In genomic region chr16:81838794-81839193, GRCh38 we compare ENCODE assay signal across 1 cellular context.
TF ChIP-seq lines count a peak whose summit lies in the region.

No MANE protein-coding gene starts in this region.

TF ChIP-seq in HCT116, 20 proteins besides CTCF, POLR2A, EP300 and RAD21 (continued from another document):
- TF ChIP-seq, protein P1, sequence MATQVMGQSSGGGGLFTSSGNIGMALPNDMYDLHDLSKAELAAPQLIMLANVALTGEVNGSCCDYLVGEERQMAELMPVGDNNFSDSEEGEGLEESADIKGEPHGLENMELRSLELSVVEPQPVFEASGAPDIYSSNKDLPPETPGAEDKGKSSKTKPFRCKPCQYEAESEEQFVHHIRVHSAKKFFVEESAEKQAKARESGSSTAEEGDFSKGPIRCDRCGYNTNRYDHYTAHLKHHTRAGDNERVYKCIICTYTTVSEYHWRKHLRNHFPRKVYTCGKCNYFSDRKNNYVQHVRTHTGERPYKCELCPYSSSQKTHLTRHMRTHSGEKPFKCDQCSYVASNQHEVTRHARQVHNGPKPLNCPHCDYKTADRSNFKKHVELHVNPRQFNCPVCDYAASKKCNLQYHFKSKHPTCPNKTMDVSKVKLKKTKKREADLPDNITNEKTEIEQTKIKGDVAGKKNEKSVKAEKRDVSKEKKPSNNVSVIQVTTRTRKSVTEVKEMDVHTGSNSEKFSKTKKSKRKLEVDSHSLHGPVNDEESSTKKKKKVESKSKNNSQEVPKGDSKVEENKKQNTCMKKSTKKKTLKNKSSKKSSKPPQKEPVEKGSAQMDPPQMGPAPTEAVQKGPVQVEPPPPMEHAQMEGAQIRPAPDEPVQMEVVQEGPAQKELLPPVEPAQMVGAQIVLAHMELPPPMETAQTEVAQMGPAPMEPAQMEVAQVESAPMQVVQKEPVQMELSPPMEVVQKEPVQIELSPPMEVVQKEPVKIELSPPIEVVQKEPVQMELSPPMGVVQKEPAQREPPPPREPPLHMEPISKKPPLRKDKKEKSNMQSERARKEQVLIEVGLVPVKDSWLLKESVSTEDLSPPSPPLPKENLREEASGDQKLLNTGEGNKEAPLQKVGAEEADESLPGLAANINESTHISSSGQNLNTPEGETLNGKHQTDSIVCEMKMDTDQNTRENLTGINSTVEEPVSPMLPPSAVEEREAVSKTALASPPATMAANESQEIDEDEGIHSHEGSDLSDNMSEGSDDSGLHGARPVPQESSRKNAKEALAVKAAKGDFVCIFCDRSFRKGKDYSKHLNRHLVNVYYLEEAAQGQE (IDR thresholded peaks at IDR 0.05; ENCODE audit: low read depth), result no peak
- TF ChIP-seq, protein P2, sequence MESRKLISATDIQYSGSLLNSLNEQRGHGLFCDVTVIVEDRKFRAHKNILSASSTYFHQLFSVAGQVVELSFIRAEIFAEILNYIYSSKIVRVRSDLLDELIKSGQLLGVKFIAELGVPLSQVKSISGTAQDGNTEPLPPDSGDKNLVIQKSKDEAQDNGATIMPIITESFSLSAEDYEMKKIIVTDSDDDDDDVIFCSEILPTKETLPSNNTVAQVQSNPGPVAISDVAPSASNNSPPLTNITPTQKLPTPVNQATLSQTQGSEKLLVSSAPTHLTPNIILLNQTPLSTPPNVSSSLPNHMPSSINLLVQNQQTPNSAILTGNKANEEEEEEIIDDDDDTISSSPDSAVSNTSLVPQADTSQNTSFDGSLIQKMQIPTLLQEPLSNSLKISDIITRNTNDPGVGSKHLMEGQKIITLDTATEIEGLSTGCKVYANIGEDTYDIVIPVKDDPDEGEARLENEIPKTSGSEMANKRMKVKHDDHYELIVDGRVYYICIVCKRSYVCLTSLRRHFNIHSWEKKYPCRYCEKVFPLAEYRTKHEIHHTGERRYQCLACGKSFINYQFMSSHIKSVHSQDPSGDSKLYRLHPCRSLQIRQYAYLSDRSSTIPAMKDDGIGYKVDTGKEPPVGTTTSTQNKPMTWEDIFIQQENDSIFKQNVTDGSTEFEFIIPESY (IDR thresholded peaks at IDR 0.05; ENCODE audit: extremely low read depth, insufficient replicate concordance, low read length), result no peak
- TF ChIP-seq CBX3 (IDR thresholded peaks at IDR 0.05; ENCODE audit: low read depth) (0 out of 2 replicates have a peak, but pooled peaks have one; percentile 18), ELF1 (IDR thresholded peaks at IDR 0.05; ENCODE audit: borderline replicate concordance, low read depth) (no peak), EZH2 (IDR thresholded peaks at IDR 0.05) (no peak), ZNF274 (IDR thresholded peaks at IDR 0.05; ENCODE audit: low read depth, low read length) (no peak), FOSL1 (IDR thresholded peaks at IDR 0.05; ENCODE audit: low read depth) (peak; percentile 82)
